ENCODE assay signal across 27 cellular contexts in genomic region chr4:158490629-158491028, GRCh38. TPM values are rescaled to one million over a fixed set of nuclear protein-coding genes. Genes with fewer than 3 reads are reported as not detected.
"Had no signal": no experiment of that assay in that cellular context is flagged by ENCODE, and none has a peak within 500 bp of the region (broad histone marks: within the 10 kb centered on the region; RNA-seq: fewer than 3 reads in every experiment).

No MANE protein-coding gene starts in this region.

- ATAC-seq: esophagus mucosa; foreskin keratinocyte; gastroesophageal sphincter; heart left ventricle; left cardiac atrium; left lung; left ventricle myocardium superior; lower lobe of right lung; naive thymus-derived CD4-positive, alpha-beta T cell had no signal

- H3K36me3 Mint-ChIP-seq: immature natural killer cell; naive thymus-derived CD4-positive, alpha-beta T cell had no signal

- H3K4me3 Mint-ChIP-seq: immature natural killer cell; naive thymus-derived CD4-positive, alpha-beta T cell had no signal

- H3K4me1 Mint-ChIP-seq: immature natural killer cell; naive thymus-derived CD4-positive, alpha-beta T cell had no signal

- H3K4me2 ChIP-seq: hepatocyte had no signal

- H3K27me3 ChIP-seq: dorsolateral prefrontal cortex, esophagus squamous epithelium, foreskin keratinocyte, gastroesophageal sphincter, heart left ventricle, hepatocyte, left lung had no signal

- H3K27ac ChIP-seq: coronary artery, dorsolateral prefrontal cortex, epithelial cell of prostate, esophagus squamous epithelium, foreskin keratinocyte, gastroesophageal sphincter, heart left ventricle, hepatocyte, left lung, lower lobe of right lung had no signal

- H3K79me2 ChIP-seq: hepatocyte had no signal

- H2AFZ ChIP-seq: hepatocyte had no signal

- H3K4me1 ChIP-seq: esophagus squamous epithelium, foreskin keratinocyte, gastroesophageal sphincter, heart left ventricle, left lung, lower lobe of right lung had no signal

- DNase-seq: dermis blood vessel endothelial cell; dorsolateral prefrontal cortex; effector CD4-positive, alpha-beta T cell; effector memory CD4-positive, alpha-beta T cell; erythroblast; esophagus squamous epithelium; foreskin keratinocyte; heart left ventricle; hypothalamus; immature natural killer cell; islet precursor cell; kidney; left cardiac atrium; left lung; left ventricle myocardium superior; lower lobe of right lung; mesenchymal stem cell; midbrain; naive thymus-derived CD4-positive, alpha-beta T cell had no signal

- H3K4me3 ChIP-seq: coronary artery, dorsolateral prefrontal cortex, esophagus squamous epithelium, gastroesophageal sphincter, heart left ventricle, hepatocyte, left lung, lower lobe of right lung had no signal

- H3K9me3 ChIP-seq: esophagus squamous epithelium, lower lobe of right lung had no signal

- H3K36me3 ChIP-seq: esophagus squamous epithelium, gastroesophageal sphincter, heart left ventricle, left lung, lower lobe of right lung had no signal

RNA-seq across cellular contexts. Expression of gene RXFP1, which starts 31.1 kb away (rescaled TPM):
- total RNA-seq: dermis blood vessel endothelial cell, foreskin keratinocyte, gastroesophageal sphincter, heart left ventricle, hepatocyte, left ventricle myocardium superior, lung microvascular endothelial cell, mesenteric fat pad, mononuclear cell had no signal
- polyA plus RNA-seq: foreskin keratinocyte; heart left ventricle; hepatocyte; immature natural killer cell; naive thymus-derived CD4-positive, alpha-beta T cell had no signal
